8 cellular contexts compared by ENCODE assay signal in the genomic region with DNA sequence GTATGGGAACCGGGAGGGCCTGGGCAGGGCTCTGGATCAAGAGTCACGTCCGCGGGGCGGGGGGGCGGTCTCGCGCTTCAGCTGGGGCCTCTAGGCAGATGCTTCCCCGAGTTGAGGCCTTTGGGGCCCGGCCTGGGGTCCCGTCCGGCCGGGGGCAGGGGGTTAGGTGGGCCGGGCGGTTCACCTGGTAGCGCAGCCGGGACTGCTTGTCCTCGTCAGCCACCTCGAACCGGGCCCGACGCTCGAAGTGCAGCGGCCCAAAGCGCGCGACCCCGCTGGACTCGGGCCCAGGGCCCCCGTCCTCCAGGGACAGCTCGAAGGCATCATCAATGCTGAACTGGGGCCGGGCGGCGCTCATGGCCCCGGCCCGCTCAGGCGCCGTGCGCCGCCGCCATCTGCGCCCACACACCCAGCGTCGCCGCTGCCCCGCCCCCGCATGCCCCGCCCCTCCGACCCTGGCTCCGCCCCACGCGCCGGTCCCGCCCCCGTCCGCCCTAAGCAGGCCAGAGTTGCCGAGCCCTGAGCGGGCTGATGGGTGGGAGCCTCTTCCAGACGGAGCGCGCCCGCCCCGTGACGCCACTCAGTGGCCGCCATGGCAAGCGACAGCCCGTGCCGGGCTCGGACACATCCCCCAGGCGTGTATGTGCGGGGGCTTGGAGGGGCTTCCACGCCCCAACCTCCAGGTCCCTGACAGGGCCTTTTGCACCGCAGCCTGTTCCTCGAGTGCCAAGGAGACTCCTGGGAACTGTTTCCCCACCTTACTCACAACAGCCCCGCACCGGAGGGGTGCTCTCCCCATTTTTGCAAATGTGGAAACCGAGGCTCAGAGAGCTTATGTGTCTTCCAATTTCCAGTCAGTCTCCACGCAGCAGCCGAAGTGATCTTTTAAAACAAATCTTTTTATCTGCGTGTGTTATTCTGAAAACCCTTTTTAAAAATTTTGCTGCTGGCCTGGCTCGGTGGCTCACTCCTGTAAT. TPM values are rescaled to one million over a fixed set of nuclear protein-coding genes. Genes with fewer than 3 reads are reported as not detected.
A peak's percentile ranks its signal among the peaks of the same experiment; 100 is the strongest.
DNase-seq lines count a peak whose midpoint lies in the region; ATAC-seq and TF ChIP-seq lines count a peak whose summit lies in the region.

A gene with protein sequence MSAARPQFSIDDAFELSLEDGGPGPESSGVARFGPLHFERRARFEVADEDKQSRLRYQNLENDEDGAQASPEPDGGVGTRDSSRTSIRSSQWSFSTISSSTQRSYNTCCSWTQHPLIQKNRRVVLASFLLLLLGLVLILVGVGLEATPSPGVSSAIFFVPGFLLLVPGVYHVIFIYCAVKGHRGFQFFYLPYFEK (minus strand): TSS at position 417 of the 977 bp plus-strand sequence. CDS start 59 bp downstream, at position 358.

- peak within 1 kb of the TSS; percentile 83 for H3K4me3 ChIP-seq in left ventricle myocardium inferior
- H3K4me3 ChIP-seq in prostate gland = peak within 1 kb of the TSS; percentile 84 to 87

- 2% methylated on average over 41 of the region's 81 CpGs for WGBS in prostate gland

- H3K27ac ChIP-seq in left ventricle myocardium inferior (replicated peaks) (peak within 1 kb of the TSS; percentile 95), prostate gland (peak within 1 kb of the TSS; percentile 89 to 92)

- peak within 1 kb of the TSS; percentile 93 for H3K27ac Mint-ChIP-seq in T-helper 17 cell

- H3K4me1 ChIP-seq in left ventricle myocardium inferior (peaks cover 41% of the 10 kb centered on the region), prostate gland (replicated peaks) (peaks cover 6% of the 10 kb centered on the region)

- no peaks in the 10 kb centered on the region for H3K36me3 ChIP-seq in left ventricle myocardium inferior
- H3K36me3 ChIP-seq in prostate gland = peaks cover 0 to 4% of the 10 kb centered on the region in 2 donors

- no peaks in the 10 kb centered on the region for H3K27me3 Mint-ChIP-seq in T-helper 17 cell

- H3K36me3 Mint-ChIP-seq in T-helper 17 cell (ENCODE audit: low read depth) = no peaks in the 10 kb centered on the region

- no peaks in the 10 kb centered on the region for H3K27me3 ChIP-seq in left ventricle myocardium inferior (ENCODE audit: low read depth)
- no peaks in the 10 kb centered on the region for H3K27me3 ChIP-seq in prostate gland (replicated peaks; ENCODE audit: insufficient read depth)

- peak; percentile 65 for TF ChIP-seq CTCF in GM12872 (IDR thresholded peaks at IDR 0.05; ENCODE audit: insufficient read depth, low read depth, low read length)
- TF ChIP-seq CTCF in left ventricle myocardium inferior (IDR thresholded peaks at IDR 0.05; ENCODE audit: borderline replicate concordance) = peak; percentile 56
- peak; percentile 24 to 63 (median 48) for TF ChIP-seq CTCF in prostate gland (IDR thresholded peaks at IDR 0.05)

- peaks cover 20% of the 10 kb centered on the region for H3K4me1 Mint-ChIP-seq in T-helper 17 cell

- peak within 1 kb of the TSS; percentile 92 for H3K4me3 Mint-ChIP-seq in T-helper 17 cell

- peak; percentile 74 for ATAC-seq in HG02678 (IDR thresholded peaks at IDR 0.05; ENCODE audit: unreplicated experiment)
- ATAC-seq in T-helper 17 cell = peak; percentile 82

- intact Hi-C loops in left ventricle myocardium inferior (cut with micrococcal nuclease) (no loop called here), prostate gland (cut with DNase I) (loop anchor here (5.0 kb wide), 1 partner anchor 67 kb away; a partner anchor contains a TSS)

- H3K9me3 ChIP-seq in T-helper 17 cell (ENCODE audit: control insufficient read depth, low read length, poor library complexity, severe bottlenecking) = no peaks in the 10 kb centered on the region
- no peaks in the 10 kb centered on the region for H3K9me3 ChIP-seq in left ventricle myocardium inferior (replicated peaks)
- no peaks in the 10 kb centered on the region for H3K9me3 ChIP-seq in prostate gland

- peak; percentile 43 for DNase-seq in NCI-H1417 treated with DMSO at 0.1 percent for 48 hours (lab: John Stamatoyannopoulos, UW)
- DNase-seq in T-helper 17 cell = peak; percentile 87 to 89 (median 89)
- DNase-seq in amygdala (lab: John Stamatoyannopoulos, UW) = peak in 55 of 56 donors; percentile 50 to 96 (median 88)
- DNase-seq in left ventricle myocardium inferior = peak; percentile 94
- peak; percentile 90 for DNase-seq in prostate gland (ENCODE audit: low spot score)
- peak; percentile 93 for DNase-seq in ureter (ENCODE audit: low spot score)

- peak; percentile 80 for TF ChIP-seq POLR2A in prostate gland (IDR thresholded peaks at IDR 0.05)

RNA-seq across cellular contexts. Expression of the gene that starts here (rescaled TPM):
- total RNA-seq in T-helper 17 cell = 10 to 100 TPM; 48.7 to 65.6 TPM
- total RNA-seq in left ventricle myocardium inferior = 87.5 TPM
- 100 to 1,000 TPM; 106 to 402 TPM for total RNA-seq in prostate gland
- 134 TPM for total RNA-seq in ureter

Comparison
In these comparisons a context has a peak if more than half of its experiments do, and no peak if none do; other contexts are left out.
1. Peak in every context shown above with its lines: DNase-seq, ATAC-seq, H3K4me3 ChIP-seq and H3K27ac ChIP-seq.
2. DNase-seq: peak in every context shown above with its lines; median percentile 94 in left ventricle myocardium inferior; 93 in ureter; 90 in prostate gland; 89 in T-helper 17 cell; 88 in amygdala; 43 in NCI-H1417 treated with DMSO at 0.1 percent for 48 hours.